8 cellular contexts compared by ENCODE assay signal in the genomic region with DNA sequence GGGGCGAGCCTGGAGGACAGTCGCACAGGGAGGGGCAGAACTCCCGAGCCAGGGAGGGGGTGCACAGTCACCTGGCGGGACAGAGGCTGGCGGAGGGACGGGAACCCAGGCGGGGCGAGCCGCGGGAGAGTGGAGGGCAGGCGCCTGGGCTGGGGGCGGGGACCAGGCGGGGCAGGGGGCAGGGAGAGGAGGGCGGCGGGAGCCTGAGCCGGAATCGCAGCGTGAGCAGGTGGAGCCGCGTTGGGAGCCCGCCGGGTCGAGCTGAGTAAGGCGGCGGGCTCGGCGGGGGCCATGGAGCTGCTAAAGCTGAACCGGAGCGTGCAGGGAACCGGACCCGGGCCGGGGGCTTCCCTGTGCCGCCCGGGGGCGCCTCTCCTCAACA. TPM values are rescaled to one million over a fixed set of nuclear protein-coding genes. Genes with fewer than 3 reads are reported as not detected.
DNase-seq lines count a peak whose midpoint lies in the region; ATAC-seq and TF ChIP-seq lines count a peak whose summit lies in the region.

A gene (plus strand): TSS at position 201 of the 382 bp plus-strand sequence. CDS start 91 bp downstream, at position 292.

- H3K27me3 Mint-ChIP-seq in activated naive CD8-positive, alpha-beta T cell treated with anti-CD3 and anti-CD28 coated beads, Interleukin-2, amount 10 ng/mL, durations not matched to agents 7 days and 5 days, result peaks cover 8% of the 10 kb centered on the region

- POLR2A ChIA-PET in activated naive CD8-positive, alpha-beta T cell treated with anti-CD3 and anti-CD28 coated beads, Interleukin-2, amount 10 ng/mL, durations not matched to agents 7 days and 5 days (lab: Charles Lee), result no interaction called here

- H3K4me1 Mint-ChIP-seq in activated naive CD8-positive, alpha-beta T cell treated with anti-CD3 and anti-CD28 coated beads, Interleukin-2, amount 10 ng/mL, durations not matched to agents 7 days and 5 days, result no peaks in the 10 kb centered on the region

- ATAC-seq in activated naive CD8-positive, alpha-beta T cell treated with anti-CD3 and anti-CD28 coated beads, Interleukin-2, amount 10 ng/mL, durations not matched to agents 7 days and 5 days (ENCODE audit: low read depth), result peak; percentile 55
- peak; percentile 47 for ATAC-seq in stimulated activated naive CD8-positive, alpha-beta T cell treated with anti-CD3 and anti-CD28 coated beads, Interleukin-15, Interleukin-2, amounts not matched to agents 100 U/mL and 50 U/mL, for 24 hours
- no peak for ATAC-seq in HG03175 (IDR thresholded peaks at IDR 0.05; ENCODE audit: unreplicated experiment)

- no peak for TF ChIP-seq CTCF in GM10266 (IDR thresholded peaks at IDR 0.05; ENCODE audit: control insufficient read depth, insufficient read depth, low read depth, missing control alignments)

- no peaks in the 10 kb centered on the region for H3K36me3 Mint-ChIP-seq in activated naive CD8-positive, alpha-beta T cell treated with anti-CD3 and anti-CD28 coated beads, Interleukin-2, amount 10 ng/mL, durations not matched to agents 7 days and 5 days

- H3K4me3 Mint-ChIP-seq in activated naive CD8-positive, alpha-beta T cell treated with anti-CD3 and anti-CD28 coated beads, Interleukin-2, amount 10 ng/mL, durations not matched to agents 7 days and 5 days, result peak within 1 kb of the TSS; percentile 48

- H3K27ac Mint-ChIP-seq in activated naive CD8-positive, alpha-beta T cell treated with anti-CD3 and anti-CD28 coated beads, Interleukin-2, amount 10 ng/mL, durations not matched to agents 7 days and 5 days, result no peak within 1 kb of the TSS

- no peaks in the 10 kb centered on the region for H3K9me3 Mint-ChIP-seq in activated naive CD8-positive, alpha-beta T cell treated with anti-CD3 and anti-CD28 coated beads, Interleukin-2, amount 10 ng/mL, durations not matched to agents 7 days and 5 days

- peak; percentile 26 for DNase-seq in activated naive CD4-positive, alpha-beta T cell treated with Interleukin-2 at 50 U/mL for 16 hours
- no peak for DNase-seq in activated naive CD4-positive, alpha-beta T cell (lab: John Stamatoyannopoulos, UW)
- DNase-seq in activated naive CD8-positive, alpha-beta T cell treated with anti-CD3 and anti-CD28 coated beads, Interleukin-2, amount 10 ng/mL, durations not matched to agents 7 days and 5 days, result peak; percentile 39
- DNase-seq in islet precursor cell (peak; percentile 76), GM10266 (ENCODE audit: extremely low spot score) (no peak)
- peak; percentile 38 for DNase-seq in stimulated activated naive CD8-positive, alpha-beta T cell treated with anti-CD3 and anti-CD28 coated beads, Interleukin-15, Interleukin-2, amounts not matched to agents 100 U/mL and 50 U/mL, for 24 hours
- DNase-seq in NK-92 treated with Interleukin-12 subunit alpha and Interleukin-12 subunit beta, amount 100 ng/mL, for 24 hours (lab: John Stamatoyannopoulos, UW), result no peak

RNA-seq across cellular contexts. Expression of the gene that starts here (rescaled TPM):
- total RNA-seq in activated naive CD8-positive, alpha-beta T cell treated with anti-CD3 and anti-CD28 coated beads, Interleukin-2, amount 10 ng/mL, durations not matched to agents 7 days and 5 days, result not detected

Comparison
In these comparisons a context has a peak if more than half of its experiments do, and no peak if none do; other contexts are left out.
1. DNase-seq: peak in activated naive CD4-positive, alpha-beta T cell treated with Interleukin-2 at 50 U/mL for 16 hours (single experiment), islet precursor cell (single experiment) and stimulated activated naive CD8-positive, alpha-beta T cell treated with anti-CD3 and anti-CD28 coated beads, Interleukin-15, Interleukin-2, amounts not matched to agents 100 U/mL and 50 U/mL, for 24 hours (single experiment); none in activated naive CD4-positive, alpha-beta T cell (0 of 4), GM10266 (single experiment) and NK-92 treated with Interleukin-12 subunit alpha and Interleukin-12 subunit beta, amount 100 ng/mL, for 24 hours (single experiment).
2. Peak in DNase-seq and ATAC-seq in activated naive CD8-positive, alpha-beta T cell treated with anti-CD3 and anti-CD28 coated beads, Interleukin-2, amount 10 ng/mL, durations not matched to agents 7 days and 5 days; RNA of the gene not detected or under 1 TPM.